ENCODE assay signal across 15 cellular contexts in genomic region chr12:27143676-27144075, GRCh38.
DNase-seq lines count a peak whose midpoint lies in the region; ATAC-seq and TF ChIP-seq lines count a peak whose summit lies in the region.
"Had no signal": no experiment of that assay in that cellular context is flagged by ENCODE, and none has a peak within 500 bp of the region (broad histone marks: within the 10 kb centered on the region; RNA-seq: fewer than 3 reads in every experiment).

No MANE protein-coding gene starts in this region.

- no peak for DNase-seq in activated naive CD4-positive, alpha-beta T cell treated with anti-CD3 and anti-CD28 coated beads, Interleukin-2, amount 50 U/mL, for 72 hours (ENCODE audit: low spot score in 2 of 2)
- DNase-seq in T-helper 17 cell, result no peak
- DNase-seq in fibroblast of peridontal ligament (ENCODE audit: extremely low read depth), result peak; percentile 31
- DNase-seq in upper lobe of right lung, result no peak
- DNase-seq in amniotic stem cell (lab: John Stamatoyannopoulos, UW), result no peak
- DNase-seq: activated B cell treated with CpG ODN at 0.5 μM for 24 hours, C1 segment of cervical spinal cord, NCI-H1417 treated with DMSO at 0.1 percent for 48 hours, NCI-H510A had no signal

- H3K9me3 ChIP-seq in T-helper 17 cell (ENCODE audit: control insufficient read depth, low read length, poor library complexity, severe bottlenecking) (no peaks in the 10 kb centered on the region), upper lobe of right lung (no peaks in the 10 kb centered on the region)
- H3K9me3 ChIP-seq: tibial nerve had no signal

- H3K36me3 Mint-ChIP-seq in activated naive CD4-positive, alpha-beta T cell treated with anti-CD3 and anti-CD28 coated beads, Interleukin-2, amount 50 U/mL, for 24 hours, result peaks cover 2% of the 10 kb centered on the region
- H3K36me3 Mint-ChIP-seq in activated naive CD4-positive, alpha-beta T cell treated with anti-CD3 and anti-CD28 coated beads, Interleukin-2, amount 50 U/mL, for 72 hours, result no peaks in the 10 kb centered on the region
- no peaks in the 10 kb centered on the region for H3K36me3 Mint-ChIP-seq in T-helper 17 cell (ENCODE audit: low read depth)

- no peak for TF ChIP-seq CTCF in upper lobe of right lung (IDR thresholded peaks at IDR 0.05)

- no peaks in the 10 kb centered on the region for H3K9me3 Mint-ChIP-seq in activated naive CD4-positive, alpha-beta T cell treated with anti-CD3 and anti-CD28 coated beads, Interleukin-2, amount 50 U/mL, for 24 hours
- H3K9me3 Mint-ChIP-seq in activated naive CD4-positive, alpha-beta T cell treated with anti-CD3 and anti-CD28 coated beads, Interleukin-2, amount 50 U/mL, for 72 hours, result no peaks in the 10 kb centered on the region
- H3K9me3 Mint-ChIP-seq: activated B cell treated with CpG ODN at 0.5 μM for 24 hours, endodermal cell, mesothelial cell of epicardium had no signal

- H3K27me3 ChIP-seq in upper lobe of right lung, result no peaks in the 10 kb centered on the region
- H3K27me3 ChIP-seq: tibial nerve had no signal

- no peaks in the 10 kb centered on the region for H3K27me3 Mint-ChIP-seq in activated naive CD4-positive, alpha-beta T cell treated with anti-CD3 and anti-CD28 coated beads, Interleukin-2, amount 50 U/mL, for 24 hours
- no peaks in the 10 kb centered on the region for H3K27me3 Mint-ChIP-seq in T-helper 17 cell
- H3K27me3 Mint-ChIP-seq: activated B cell treated with CpG ODN at 0.5 μM for 24 hours had no signal

- intact Hi-C loops in upper lobe of right lung (cut with DNase I), result no loop called here

- H3K27ac ChIP-seq in upper lobe of right lung, result no peak overlapping the region
- H3K27ac ChIP-seq: tibial nerve had no signal

- ATAC-seq in activated naive CD4-positive, alpha-beta T cell treated with anti-CD3 and anti-CD28 coated beads, Interleukin-2, amount 50 U/mL, for 72 hours, result no peak
- ATAC-seq in T-helper 17 cell (no peak), upper lobe of right lung (no peak), HG03520 (IDR thresholded peaks at IDR 0.05; ENCODE audit: unreplicated experiment) (no peak), HG02798 (IDR thresholded peaks at IDR 0.05; ENCODE audit: poor library complexity, unreplicated experiment) (no peak)

- H3K4me3 Mint-ChIP-seq in activated naive CD4-positive, alpha-beta T cell treated with anti-CD3 and anti-CD28 coated beads, Interleukin-2, amount 50 U/mL, for 24 hours, result peak overlapping the region; percentile 71
- H3K4me3 Mint-ChIP-seq in T-helper 17 cell, result peak overlapping the region; percentile 55
- H3K4me3 Mint-ChIP-seq: activated B cell treated with CpG ODN at 0.5 μM for 24 hours, endodermal cell, mesothelial cell of epicardium had no signal

- H3K4me3 ChIP-seq in upper lobe of right lung, result peak overlapping the region; percentile 11
- H3K4me3 ChIP-seq: tibial nerve had no signal

- H3K4me1 ChIP-seq in upper lobe of right lung, result peaks cover 5% of the 10 kb centered on the region

- peak overlapping the region; percentile 95 for H3K27ac Mint-ChIP-seq in activated naive CD4-positive, alpha-beta T cell treated with anti-CD3 and anti-CD28 coated beads, Interleukin-2, amount 50 U/mL, for 24 hours
- H3K27ac Mint-ChIP-seq in activated naive CD4-positive, alpha-beta T cell treated with anti-CD3 and anti-CD28 coated beads, Interleukin-2, amount 50 U/mL, for 72 hours, result peak overlapping the region in 1 of 2 donors; percentile 61
- no peak overlapping the region for H3K27ac Mint-ChIP-seq in T-helper 17 cell
- H3K27ac Mint-ChIP-seq: activated B cell treated with CpG ODN at 0.5 μM for 24 hours, endodermal cell, mesothelial cell of epicardium had no signal

- H3K4me1 Mint-ChIP-seq in activated naive CD4-positive, alpha-beta T cell treated with anti-CD3 and anti-CD28 coated beads, Interleukin-2, amount 50 U/mL, for 24 hours, result peaks cover 13% of the 10 kb centered on the region
- no peaks in the 10 kb centered on the region for H3K4me1 Mint-ChIP-seq in T-helper 17 cell
- H3K4me1 Mint-ChIP-seq: mesothelial cell of epicardium had no signal

- H3K36me3 ChIP-seq in upper lobe of right lung, result no peaks in the 10 kb centered on the region
- H3K36me3 ChIP-seq: tibial nerve had no signal
